In the genomic region with DNA sequence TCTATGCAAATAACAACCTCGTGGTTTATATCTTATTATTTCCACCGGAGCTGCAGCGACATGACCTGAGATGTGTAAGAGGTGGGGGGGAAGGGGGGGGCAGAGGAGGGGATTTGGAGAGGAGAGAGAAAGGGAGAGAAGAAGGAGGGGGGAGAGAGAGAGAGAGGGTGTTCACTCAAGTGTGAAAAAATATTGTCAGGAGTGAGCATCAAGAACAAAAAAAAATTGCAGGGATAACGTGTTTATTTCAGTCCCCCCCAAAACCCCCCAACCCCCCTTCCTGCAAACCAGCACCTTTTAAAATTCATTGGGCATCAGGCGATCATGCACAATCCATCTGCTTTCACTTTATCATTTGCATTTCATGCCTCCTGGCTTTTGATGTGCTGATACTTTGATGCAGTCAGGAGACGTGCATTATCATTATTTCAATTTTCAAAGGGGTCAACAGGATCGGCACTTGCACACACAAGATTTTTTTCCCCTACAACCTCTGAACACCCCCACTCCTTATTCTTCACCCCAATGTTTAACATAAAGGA, we compare ENCODE assay signal across 16 cellular contexts.
A peak's percentile ranks its signal among the peaks of the same experiment; 100 is the strongest.
DNase-seq lines count a peak whose midpoint lies in the region; ATAC-seq, FAIRE-seq and TF ChIP-seq lines count a peak whose summit lies in the region.
"Had no signal": no experiment of that assay in that cellular context is flagged by ENCODE, and none has a peak within 500 bp of the region (broad histone marks: within the 10 kb centered on the region; RNA-seq: fewer than 3 reads in every experiment).

No MANE protein-coding gene starts in this region.

- no peak for FAIRE-seq in HepG2 (lab: Jason Lieb, UNC)
- FAIRE-seq: D721Med had no signal

- no TSS peak for BruUV-seq in HepG2 (replicated peaks; lab: Mats Ljungman, UMichigan)

- H3K9me3 ChIP-seq in HepG2 (ENCODE audit: low read length) (no peaks in the 10 kb centered on the region), right lobe of liver (no peaks in the 10 kb centered on the region), OCI-LY1 (ENCODE audit: low read length) (no peaks in the 10 kb centered on the region)
- H3K9me3 ChIP-seq: ascending aorta, colonic mucosa had no signal

- no peak for ATAC-seq in HepG2
- ATAC-seq in right lobe of liver, result no peak
- ATAC-seq in Right ventricle myocardium superior (ENCODE audit: poor library complexity), result no peak

- intact Hi-C loops in HepG2 (cut with micrococcal nuclease; ENCODE audit: unreplicated experiment), result no loop called here
- intact Hi-C loops in right lobe of liver (cut with DNase I), result no loop called here
- intact Hi-C loops in Right ventricle myocardium superior (cut with DNase I), result no loop called here
- intact Hi-C loops in cardiac septum (cut with DNase I), result no loop called here

- H2AFZ ChIP-seq in HepG2 (ENCODE audit: low read length) (no peak overlapping the region), OCI-LY1 (ENCODE audit: low read length) (no peak overlapping the region)

- DNase-seq in HepG2 (ENCODE audit: low spot score) (no peak), right lobe of liver (no peak), germinal center (ENCODE audit: low spot score) (peak; percentile 11), Right ventricle myocardium superior (no peak), EL (no peak), cardiac septum (ENCODE audit: low spot score) (no peak), amygdala (lab: John Stamatoyannopoulos, UW) (no peak)
- DNase-seq: colonic mucosa, glutamatergic neuron, GOT3, NCI-H524 had no signal

- 91% methylated on average over 7 of the region's 7 CpGs for WGBS in HepG2 (ENCODE audit: low lambda C conversion rate)
- 74% methylated on average over 7 of the region's 7 CpGs for WGBS in right lobe of liver (ENCODE audit: insufficient coverage, low coverage, low lambda C conversion rate, missing lambda C conversion rate)

- peaks cover 1 to 34% of the 10 kb centered on the region in 2 experiments for H3K36me3 ChIP-seq in HepG2 (replicated peaks in 1 of 2; ENCODE audit: control insufficient read depth in 1 of 2, insufficient read depth in 2 of 2, low read length in 2 of 2)
- H3K36me3 ChIP-seq in right lobe of liver, result no peaks in the 10 kb centered on the region
- H3K36me3 ChIP-seq in OCI-LY1 (ENCODE audit: insufficient read depth, low read length), result peaks cover 32% of the 10 kb centered on the region; the same call in 1 of the 2 replicates
- H3K36me3 ChIP-seq: ascending aorta, colonic mucosa had no signal

- peak overlapping the region in 1 of 3 experiments; percentile 44; a peak in 1 of 6 replicates for H3K4me3 ChIP-seq in HepG2 (replicated peaks in 1 of 3; ENCODE audit: insufficient read depth in 1 of 3, low read depth in 2 of 3, low read length in 3 of 3)
- peak overlapping the region in 1 of 3 donors; percentile 12 for H3K4me3 ChIP-seq in right lobe of liver
- H3K4me3 ChIP-seq in OCI-LY1 (ENCODE audit: low read depth, low read length, poor library complexity, severe bottlenecking), result peak overlapping the region; percentile 52
- H3K4me3 ChIP-seq: ascending aorta, colonic mucosa had no signal

- no peaks in the 10 kb centered on the region for H3K9me2 ChIP-seq in OCI-LY1 (ENCODE audit: low read depth, low read length)

- TF ChIP-seq EP300 in HepG2 (IDR thresholded peaks at IDR 0.05; ENCODE audit: low read depth in 2 of 2, low read length in 2 of 2) (no peak), HepG2 (CRISPR knock-in tag; IDR thresholded peaks at IDR 0.05; ENCODE audit: borderline replicate concordance) (no peak)

- H3K9ac ChIP-seq in HepG2 (ENCODE audit: insufficient read depth, low read depth, low read length), result peak overlapping the region; percentile 36
- peak overlapping the region; percentile 58 for H3K9ac ChIP-seq in OCI-LY1 (ENCODE audit: low read length)
- H3K9ac ChIP-seq: KMS-11 had no signal

- H3K27me3 ChIP-seq in HepG2 (ENCODE audit: control insufficient read depth in 1 of 2, insufficient read depth in 2 of 2, low read length in 2 of 2) (no peaks in the 10 kb centered on the region), right lobe of liver (no peaks in the 10 kb centered on the region), OCI-LY1 (ENCODE audit: insufficient read depth, low read length) (no peaks in the 10 kb centered on the region)
- H3K27me3 ChIP-seq: ascending aorta, colonic mucosa had no signal

- no peaks in the 10 kb centered on the region for H4K20me1 ChIP-seq in HepG2 (ENCODE audit: insufficient read depth, low read length)
- no peaks in the 10 kb centered on the region for H4K20me1 ChIP-seq in OCI-LY1 (ENCODE audit: insufficient read depth, low read length)

- peaks cover 3% of the 10 kb centered on the region; the same call in 1 of the 2 replicates for H3F3A ChIP-seq in OCI-LY1 (ENCODE audit: insufficient read depth, low read length)

- CTCF ChIA-PET in HepG2 (lab: Yijun Ruan, JAX; ENCODE audit: low intra/inter-chr PET ratio, low total read pairs), result no interaction called here

- no peaks in the 10 kb centered on the region for H3K79me2 ChIP-seq in HepG2 (ENCODE audit: insufficient read depth, low read length)
- no peaks in the 10 kb centered on the region for H3K79me2 ChIP-seq in OCI-LY1 (ENCODE audit: insufficient read depth, low read length)

- H3K4me2 ChIP-seq in HepG2 (ENCODE audit: low read depth, low read length) (peak overlapping the region; percentile 75), OCI-LY1 (ENCODE audit: low read length) (peak overlapping the region; percentile 71)
- H3K4me2 ChIP-seq: KMS-11 had no signal

- peaks cover 31% of the 10 kb centered on the region for H3K4me1 ChIP-seq in HepG2 (ENCODE audit: insufficient read depth, low read length)
- H3K4me1 ChIP-seq in right lobe of liver, result peaks cover 0 to 14% (median 6%) of the 10 kb centered on the region in 4 donors
- peaks cover 38% of the 10 kb centered on the region for H3K4me1 ChIP-seq in OCI-LY1 (ENCODE audit: insufficient read depth, low read length, severe bottlenecking)
- H3K4me1 ChIP-seq: ascending aorta, colonic mucosa had no signal

- in situ Hi-C loops in HepG2 (cut with HindIII; ENCODE audit: extremely low pct_ligation_motif_present, low pct_unique_long_range_greater_than_20kb), result no loop called here

- TF ChIP-seq POLR2A in HepG2 (IDR thresholded peaks at IDR 0.05; ENCODE audit: insufficient read depth in 1 of 2, low read depth in 2 of 2, low read length in 2 of 2), result no peak
- TF ChIP-seq POLR2A in right lobe of liver (IDR thresholded peaks at IDR 0.05), result no peak

- POLR2A ChIA-PET in HepG2 (lab: Yijun Ruan, JAX), result no interaction called here

- TF ChIP-seq CTCF in HepG2 (CRISPR knock-in tag; IDR thresholded peaks at IDR 0.05), result no peak
- no peak for TF ChIP-seq CTCF in right lobe of liver (IDR thresholded peaks at IDR 0.05)
- TF ChIP-seq CTCF in OCI-LY1 (IDR thresholded peaks at IDR 0.05; ENCODE audit: low read length), result no peak

- H3K27ac ChIP-seq in HepG2 (ENCODE audit: extremely low read length, insufficient read depth, low read length) (peak overlapping the region; percentile 82), right lobe of liver (no peak overlapping the region), OCI-LY1 (ENCODE audit: low read depth, low read length, poor library complexity, severe bottlenecking) (peak overlapping the region; percentile 96)
- H3K27ac ChIP-seq: ascending aorta, KMS-11, RWPE1 had no signal

- TF ChIP-seq RAD21 in HepG2 (CRISPR knock-in tag; IDR thresholded peaks at IDR 0.05), result no peak

TF ChIP-seq in HepG2, 621 proteins besides CTCF, POLR2A, EP300 and RAD21:
- TF ChIP-seq ELF3 (CRISPR knock-in tag; IDR thresholded peaks at IDR 0.05) (no peak), HNRNPK (IDR thresholded peaks at IDR 0.05; ENCODE audit: low read depth, low read length, poor library complexity, severe bottlenecking) (peak; percentile 72), RFX3 (CRISPR knock-in tag; IDR thresholded peaks at IDR 0.05) (no peak), CAMTA2 (CRISPR knock-in tag; IDR thresholded peaks at IDR 0.05; ENCODE audit: borderline replicate concordance) (no peak), KDM2A (CRISPR knock-in tag; IDR thresholded peaks at IDR 0.05; ENCODE audit: borderline replicate concordance, low read depth) (no peak), TCF12 (IDR thresholded peaks at IDR 0.05) (no peak), TCF12 (CRISPR knock-in tag; IDR thresholded peaks at IDR 0.05) (no peak)

Comparison
In these comparisons a context has a peak if more than half of its experiments do, and no peak if none do; other contexts are left out.
1. H3K27ac ChIP-seq: peak in HepG2 (single experiment) and OCI-LY1 (single experiment); none in right lobe of liver (0 of 3).